In the genomic region with DNA sequence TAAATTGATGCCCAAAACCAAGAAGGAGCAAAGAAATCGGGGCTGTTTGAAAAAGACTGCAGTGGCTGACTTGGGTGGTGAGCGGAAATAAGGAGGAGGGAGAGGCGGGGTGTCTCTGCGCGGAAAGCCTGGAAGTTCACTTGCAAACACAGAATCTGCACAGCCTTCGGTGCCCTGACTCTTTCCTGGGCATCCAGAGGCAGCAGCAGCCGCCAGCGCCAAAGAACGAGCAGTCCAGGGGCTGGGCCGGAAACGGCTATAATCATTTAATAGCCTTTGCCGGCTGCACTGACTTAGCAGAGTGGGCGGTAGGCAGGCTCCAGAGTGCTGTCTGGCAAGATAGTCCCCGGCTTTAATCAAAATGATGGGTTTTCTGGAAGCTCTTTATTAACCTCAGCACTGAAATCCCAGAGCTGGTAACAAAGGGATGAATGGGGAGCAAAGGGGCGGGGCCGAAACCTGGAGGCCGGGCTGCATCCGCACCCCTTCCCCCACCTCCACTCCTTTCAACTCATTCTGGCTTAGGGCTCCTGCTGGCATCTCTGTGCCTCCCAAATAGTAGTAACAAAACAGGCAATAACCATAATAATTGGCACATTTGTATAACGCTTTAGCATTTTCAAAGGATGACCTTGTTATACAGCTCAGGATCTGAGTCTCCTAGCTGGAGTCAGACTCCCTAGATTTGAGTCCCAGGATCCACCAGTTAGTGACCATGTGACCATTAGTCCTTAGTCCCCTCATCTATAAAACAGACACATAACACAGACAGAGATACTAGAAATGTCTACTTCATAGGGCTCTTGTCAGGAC, we compare ENCODE assay signal across 1 cellular context.
TF ChIP-seq lines count a peak whose summit lies in the region.

No MANE protein-coding gene starts in this region.

TF ChIP-seq in HepG2, 621 proteins besides CTCF, POLR2A, EP300 and RAD21:
- TF ChIP-seq ZNF629 (CRISPR knock-in tag; conservative IDR thresholded peaks at IDR 0.05) (no peak), ZNF558 (CRISPR knock-in tag; IDR thresholded peaks at IDR 0.05; ENCODE audit: borderline replicate concordance) (no peak), FOXA3 (CRISPR knock-in tag; IDR thresholded peaks at IDR 0.05) (no peak), BORCS8-MEF2B (CRISPR knock-in tag; IDR thresholded peaks at IDR 0.05) (no peak)
- TF ChIP-seq, protein P1, sequence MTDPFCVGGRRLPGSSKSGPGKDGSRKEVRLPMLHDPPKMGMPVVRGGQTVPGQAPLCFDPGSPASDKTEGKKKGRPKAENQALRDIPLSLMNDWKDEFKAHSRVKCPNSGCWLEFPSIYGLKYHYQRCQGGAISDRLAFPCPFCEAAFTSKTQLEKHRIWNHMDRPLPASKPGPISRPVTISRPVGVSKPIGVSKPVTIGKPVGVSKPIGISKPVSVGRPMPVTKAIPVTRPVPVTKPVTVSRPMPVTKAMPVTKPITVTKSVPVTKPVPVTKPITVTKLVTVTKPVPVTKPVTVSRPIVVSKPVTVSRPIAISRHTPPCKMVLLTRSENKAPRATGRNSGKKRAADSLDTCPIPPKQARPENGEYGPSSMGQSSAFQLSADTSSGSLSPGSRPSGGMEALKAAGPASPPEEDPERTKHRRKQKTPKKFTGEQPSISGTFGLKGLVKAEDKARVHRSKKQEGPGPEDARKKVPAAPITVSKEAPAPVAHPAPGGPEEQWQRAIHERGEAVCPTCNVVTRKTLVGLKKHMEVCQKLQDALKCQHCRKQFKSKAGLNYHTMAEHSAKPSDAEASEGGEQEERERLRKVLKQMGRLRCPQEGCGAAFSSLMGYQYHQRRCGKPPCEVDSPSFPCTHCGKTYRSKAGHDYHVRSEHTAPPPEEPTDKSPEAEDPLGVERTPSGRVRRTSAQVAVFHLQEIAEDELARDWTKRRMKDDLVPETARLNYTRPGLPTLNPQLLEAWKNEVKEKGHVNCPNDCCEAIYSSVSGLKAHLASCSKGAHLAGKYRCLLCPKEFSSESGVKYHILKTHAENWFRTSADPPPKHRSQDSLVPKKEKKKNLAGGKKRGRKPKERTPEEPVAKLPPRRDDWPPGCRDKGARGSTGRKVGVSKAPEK (CRISPR knock-in tag; IDR thresholded peaks at IDR 0.05; ENCODE audit: borderline replicate concordance), result no peak
